Comparison of ENCODE assay signal across 9 cellular contexts in genomic region chr2:159035790-159036411, GRCh38.
DNase-seq lines count a peak whose midpoint lies in the region; ATAC-seq and TF ChIP-seq lines count a peak whose summit lies in the region.
"Had no signal": no experiment of that assay in that cellular context is flagged by ENCODE, and none has a peak within 500 bp of the region (broad histone marks: within the 10 kb centered on the region; RNA-seq: fewer than 3 reads in every experiment).

No MANE protein-coding gene starts in this region.

- peaks cover 88% of the 10 kb centered on the region for H3K79me2 ChIP-seq in mammary epithelial cell (ENCODE audit: insufficient read depth, low read length)

- H3K4me3 ChIP-seq in mammary epithelial cell (replicated peaks in 1 of 3; ENCODE audit: insufficient read depth in 1 of 3, low read depth in 2 of 3, low read length in 3 of 3) (no peak overlapping the region), lower lobe of right lung (no peak overlapping the region)
- H3K4me3 ChIP-seq: BLaER1 had no signal

- peak; percentile 90 to 93 for ATAC-seq in lower lobe of right lung
- ATAC-seq in HG03025 (IDR thresholded peaks at IDR 0.05; ENCODE audit: low FRiP score, unreplicated experiment) = no peak
- ATAC-seq in HG02610 (IDR thresholded peaks at IDR 0.05; ENCODE audit: unreplicated experiment) = no peak

- dilution Hi-C loops in mammary epithelial cell (cut with HindIII; ENCODE audit: low sequenced_read_pairs) = no loop called here

- H3K4me2 ChIP-seq in mammary epithelial cell (ENCODE audit: insufficient read depth, low read depth, low read length) = peak overlapping the region; percentile 28
- H3K4me2 ChIP-seq: BLaER1 had no signal

- no peak overlapping the region for H3K27ac Mint-ChIP-seq in glutamatergic neuron (ENCODE audit: unreplicated experiment)

- no peaks in the 10 kb centered on the region for H3K36me3 ChIP-seq in mammary epithelial cell (ENCODE audit: insufficient read depth, low read length)
- no peaks in the 10 kb centered on the region for H3K36me3 ChIP-seq in lower lobe of right lung
- H3K36me3 ChIP-seq: BLaER1 had no signal

- intact Hi-C loops in mammary epithelial cell (cut with micrococcal nuclease) = loop anchor here (1.0 to 10.0 kb wide), 5 partner anchors 68 to 149 kb away; partner anchors contain the start of gene TANC1
- intact Hi-C loops in lower lobe of right lung (cut with DNase I) = no loop called here

- in situ Hi-C loops in mammary epithelial cell (cut with MboI; ENCODE audit: low sequenced_read_pairs in 2 of 2) = loop anchor here in 1 of 2 donors (10.0 kb wide), 1 partner anchor 79 kb away; no protein-coding TSS in a partner anchor

- DNase-seq in NCI-H2227 (lab: John Stamatoyannopoulos, UW; ENCODE audit: unreplicated experiment) (peak; percentile 8), NCI-H2227 treated with DMSO at 0.1 percent for 48 hours (lab: John Stamatoyannopoulos, UW) (no peak), NCI-H2171 (lab: John Stamatoyannopoulos, UW) (peak; percentile 66), mammary epithelial cell (peak; percentile 86), lower lobe of right lung (no peak), glutamatergic neuron (no peak)

- 33% methylated on average over 9 of the region's 10 CpGs for WGBS in mammary epithelial cell (ENCODE audit: low coverage, missing lambda C conversion rate)

- peak; percentile 56 to 76 for TF ChIP-seq CTCF in mammary epithelial cell (conservative IDR thresholded peaks at IDR 0.05 in 1 of 2, IDR thresholded peaks at IDR 0.05 in 1 of 2; ENCODE audit: extremely low read depth in 1 of 2, insufficient read depth in 1 of 2, low read depth in 1 of 2, low read length in 2 of 2)
- TF ChIP-seq CTCF in lower lobe of right lung (IDR thresholded peaks at IDR 0.05) = no peak
- TF ChIP-seq CTCF in glutamatergic neuron (IDR thresholded peaks at IDR 0.05; ENCODE audit: partially characterized antibody, unreplicated experiment) = no peak

- H3K27ac ChIP-seq in mammary epithelial cell (ENCODE audit: insufficient read depth, low read depth, low read length) (no peak overlapping the region), lower lobe of right lung (no peak overlapping the region)
- H3K27ac ChIP-seq: BLaER1 had no signal

- H4K20me1 ChIP-seq in mammary epithelial cell (ENCODE audit: insufficient read depth, low read length) = no peaks in the 10 kb centered on the region
- H4K20me1 ChIP-seq: BLaER1 had no signal

- no peak overlapping the region for H3K4me3 Mint-ChIP-seq in glutamatergic neuron (ENCODE audit: unreplicated experiment)

- peaks cover 4% of the 10 kb centered on the region for H3K36me3 Mint-ChIP-seq in glutamatergic neuron (ENCODE audit: unreplicated experiment)

- CTCF ChIA-PET in mammary epithelial cell (lab: Charles Lee; ENCODE audit: low non-redundant PET) = interaction anchor here (0.5 to 1.2 kb wide), 6 partner anchors 14 to 250 kb away, joined by 3 to 27 read pairs (median 3); no protein-coding TSS in a partner anchor

- H3K27me3 Mint-ChIP-seq in glutamatergic neuron (ENCODE audit: unreplicated experiment) = no peaks in the 10 kb centered on the region

- H3K9ac ChIP-seq in mammary epithelial cell (ENCODE audit: insufficient read depth, low read length) = no peak overlapping the region
- H3K9ac ChIP-seq: BLaER1 had no signal

- H3K9me3 ChIP-seq in mammary epithelial cell (replicated peaks; ENCODE audit: insufficient read depth, low read length) (no peaks in the 10 kb centered on the region), lower lobe of right lung (no peaks in the 10 kb centered on the region)

- peaks cover 9% of the 10 kb centered on the region for H3K4me1 ChIP-seq in mammary epithelial cell (ENCODE audit: insufficient read depth, low read length)
- H3K4me1 ChIP-seq in lower lobe of right lung = peaks cover 38% of the 10 kb centered on the region

- peaks cover 9% of the 10 kb centered on the region for H3K9me3 Mint-ChIP-seq in glutamatergic neuron (ENCODE audit: unreplicated experiment)

- H3K27me3 ChIP-seq in mammary epithelial cell (ENCODE audit: insufficient read depth, low read length) (no peaks in the 10 kb centered on the region), lower lobe of right lung (ENCODE audit: low read depth) (no peaks in the 10 kb centered on the region)
- H3K27me3 ChIP-seq: BLaER1 had no signal

- no peak overlapping the region for H2AFZ ChIP-seq in mammary epithelial cell (ENCODE audit: low read depth, low read length)

- no TSS peak for BruUV-seq in mammary epithelial cell (replicated peaks; lab: Mats Ljungman, UMichigan)

- peaks cover 9% of the 10 kb centered on the region for H3K4me1 Mint-ChIP-seq in glutamatergic neuron (ENCODE audit: low read depth, unreplicated experiment)

Comparison
In these comparisons a context has a peak if more than half of its experiments do, and no peak if none do; other contexts are left out.
1. DNase-seq: peak in NCI-H2227 (single experiment), NCI-H2171 (single experiment) and mammary epithelial cell (single experiment); none in NCI-H2227 treated with DMSO at 0.1 percent for 48 hours (single experiment), lower lobe of right lung (single experiment) and glutamatergic neuron (single experiment).
2. CTCF ChIP-seq: peak in mammary epithelial cell (2 of 2); none in lower lobe of right lung (single experiment) and glutamatergic neuron (single experiment).
3. ATAC-seq: peak in lower lobe of right lung (2 of 2); none in HG03025 (single experiment) and HG02610 (single experiment).